Comparison of ENCODE assay signal across 8 cellular contexts in the genomic region with DNA sequence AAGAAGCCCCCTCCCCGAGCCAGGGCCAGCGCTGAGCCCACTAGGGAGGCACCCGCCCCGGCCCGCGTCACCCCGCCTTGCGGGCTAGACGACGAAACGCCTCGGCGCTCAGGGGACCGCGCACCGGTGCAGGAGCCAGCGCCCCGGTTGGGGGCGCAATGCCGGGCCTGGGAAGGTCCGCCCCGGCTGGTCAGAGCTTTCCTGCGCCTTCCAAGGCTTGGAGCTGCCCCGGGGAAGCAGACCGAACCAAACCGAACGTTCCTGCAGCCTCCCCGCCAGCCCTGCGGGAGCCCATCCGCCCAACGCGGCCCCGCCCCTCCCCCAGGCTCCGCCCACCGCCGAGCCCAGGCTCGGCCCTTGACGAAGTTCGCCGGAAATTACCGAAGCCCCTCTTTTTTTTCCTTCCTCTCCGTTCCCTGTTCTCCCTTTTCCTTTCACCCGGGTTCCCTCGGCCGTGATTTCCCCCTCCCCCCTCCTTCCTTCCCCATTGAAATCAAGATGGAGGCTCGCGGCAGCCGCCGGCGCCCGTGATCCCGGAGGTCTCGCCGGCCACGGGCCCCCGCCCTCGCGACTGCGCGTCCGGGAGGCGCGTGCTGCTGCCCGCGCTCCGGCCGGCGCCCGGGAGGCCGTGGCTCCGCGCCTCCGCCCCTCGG. TPM values are rescaled to one million over a fixed set of nuclear protein-coding genes. Genes with fewer than 3 reads are reported as not detected.
A peak's percentile ranks its signal among the peaks of the same experiment; 100 is the strongest.
DNase-seq lines count a peak whose midpoint lies in the region; ATAC-seq and TF ChIP-seq lines count a peak whose summit lies in the region.

TRIO (plus strand) TSS at position 487 of the 653 bp plus-strand sequence. CDS start 384 bp downstream, outside the sequence.

- peak; percentile 48 for ATAC-seq in GM21515 (IDR thresholded peaks at IDR 0.05; ENCODE audit: unreplicated experiment)
- peak; percentile 79 for ATAC-seq in activated T-helper 17 cell treated with anti-CD3 and anti-CD28 coated beads, Interleukin-2, amount 50 U/mL, for 72 hours (replicated peaks)
- ATAC-seq in natural killer cell: peak; percentile 64 to 83 (median 71)

- H3K36me3 Mint-ChIP-seq in activated T-helper 17 cell treated with anti-CD3 and anti-CD28 coated beads, Interleukin-2, amount 50 U/mL, for 72 hours (ENCODE audit: low read depth): peaks cover 5% of the 10 kb centered on the region
- no peaks in the 10 kb centered on the region for H3K36me3 Mint-ChIP-seq in natural killer cell

- intact Hi-C loops in natural killer cell (cut with micrococcal nuclease): no loop called here

- peak; percentile 64 for TF ChIP-seq CTCF in natural killer cell (IDR thresholded peaks at IDR 0.05)

- H3K4me3 Mint-ChIP-seq in activated T-helper 17 cell treated with anti-CD3 and anti-CD28 coated beads, Interleukin-2, amount 50 U/mL, for 72 hours: peak within 1 kb of the TSS; percentile 76
- H3K4me3 Mint-ChIP-seq in natural killer cell: peak within 1 kb of the TSS; percentile 92

- peaks cover 39% of the 10 kb centered on the region for H3K27me3 Mint-ChIP-seq in activated T-helper 17 cell treated with anti-CD3 and anti-CD28 coated beads, Interleukin-2, amount 50 U/mL, for 72 hours
- peaks cover 15 to 18% of the 10 kb centered on the region in 2 donors for H3K27me3 Mint-ChIP-seq in natural killer cell (ENCODE audit: low read depth in 2 of 2)

- DNase-seq in DMS 273 treated with DMSO at 0.1 percent for 48 hours (lab: John Stamatoyannopoulos, UW) (peak; percentile 83), HuH-7.5 (ENCODE audit: low spot score) (peak; percentile 89), fibroblast of peridontal ligament (ENCODE audit: extremely low read depth) (peak; percentile 93), natural killer cell (peak; percentile 85)
- peak; percentile 39 to 80 (median 69) for DNase-seq in stimulated activated naive CD4-positive, alpha-beta T cell (lab: John Stamatoyannopoulos, UW)

- H3K9me3 Mint-ChIP-seq in activated T-helper 17 cell treated with anti-CD3 and anti-CD28 coated beads, Interleukin-2, amount 50 U/mL, for 72 hours: no peaks in the 10 kb centered on the region
- no peaks in the 10 kb centered on the region for H3K9me3 Mint-ChIP-seq in natural killer cell

- peaks cover 5% of the 10 kb centered on the region for H3K4me1 Mint-ChIP-seq in activated T-helper 17 cell treated with anti-CD3 and anti-CD28 coated beads, Interleukin-2, amount 50 U/mL, for 72 hours
- peaks cover 13 to 22% of the 10 kb centered on the region in 2 donors for H3K4me1 Mint-ChIP-seq in natural killer cell

- H3K27ac Mint-ChIP-seq in activated T-helper 17 cell treated with anti-CD3 and anti-CD28 coated beads, Interleukin-2, amount 50 U/mL, for 72 hours: no peak within 1 kb of the TSS
- peak within 1 kb of the TSS; percentile 78 to 84 for H3K27ac Mint-ChIP-seq in natural killer cell

TF ChIP-seq in PFSK-1, 5 proteins besides CTCF, POLR2A, EP300 and RAD21:
- TF ChIP-seq TAF1 (IDR thresholded peaks at IDR 0.05; ENCODE audit: borderline replicate concordance, insufficient read depth, low read length): peak; percentile 87; the same call in 1 of the 2 replicates
- peak; percentile 69 for TF ChIP-seq FOXP2 (optimal IDR thresholded peaks at IDR 0.05; ENCODE audit: borderline replicate concordance, extremely low read depth, extremely low read length, insufficient read depth)
- TF ChIP-seq POLR2AphosphoS5 (IDR thresholded peaks at IDR 0.05; ENCODE audit: low read depth, low read length): peak; percentile 76
- TF ChIP-seq, protein P1, sequence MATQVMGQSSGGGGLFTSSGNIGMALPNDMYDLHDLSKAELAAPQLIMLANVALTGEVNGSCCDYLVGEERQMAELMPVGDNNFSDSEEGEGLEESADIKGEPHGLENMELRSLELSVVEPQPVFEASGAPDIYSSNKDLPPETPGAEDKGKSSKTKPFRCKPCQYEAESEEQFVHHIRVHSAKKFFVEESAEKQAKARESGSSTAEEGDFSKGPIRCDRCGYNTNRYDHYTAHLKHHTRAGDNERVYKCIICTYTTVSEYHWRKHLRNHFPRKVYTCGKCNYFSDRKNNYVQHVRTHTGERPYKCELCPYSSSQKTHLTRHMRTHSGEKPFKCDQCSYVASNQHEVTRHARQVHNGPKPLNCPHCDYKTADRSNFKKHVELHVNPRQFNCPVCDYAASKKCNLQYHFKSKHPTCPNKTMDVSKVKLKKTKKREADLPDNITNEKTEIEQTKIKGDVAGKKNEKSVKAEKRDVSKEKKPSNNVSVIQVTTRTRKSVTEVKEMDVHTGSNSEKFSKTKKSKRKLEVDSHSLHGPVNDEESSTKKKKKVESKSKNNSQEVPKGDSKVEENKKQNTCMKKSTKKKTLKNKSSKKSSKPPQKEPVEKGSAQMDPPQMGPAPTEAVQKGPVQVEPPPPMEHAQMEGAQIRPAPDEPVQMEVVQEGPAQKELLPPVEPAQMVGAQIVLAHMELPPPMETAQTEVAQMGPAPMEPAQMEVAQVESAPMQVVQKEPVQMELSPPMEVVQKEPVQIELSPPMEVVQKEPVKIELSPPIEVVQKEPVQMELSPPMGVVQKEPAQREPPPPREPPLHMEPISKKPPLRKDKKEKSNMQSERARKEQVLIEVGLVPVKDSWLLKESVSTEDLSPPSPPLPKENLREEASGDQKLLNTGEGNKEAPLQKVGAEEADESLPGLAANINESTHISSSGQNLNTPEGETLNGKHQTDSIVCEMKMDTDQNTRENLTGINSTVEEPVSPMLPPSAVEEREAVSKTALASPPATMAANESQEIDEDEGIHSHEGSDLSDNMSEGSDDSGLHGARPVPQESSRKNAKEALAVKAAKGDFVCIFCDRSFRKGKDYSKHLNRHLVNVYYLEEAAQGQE (IDR thresholded peaks at IDR 0.05; ENCODE audit: insufficient read depth in 1 of 2, low read depth in 2 of 2, low read length in 2 of 2): no peak
- TF ChIP-seq SIN3A (IDR thresholded peaks at IDR 0.05; ENCODE audit: borderline replicate concordance, insufficient read depth, low read length): peak; percentile 79; the same call in 1 of the 2 replicates
TF ChIP-seq in PFSK-1: peak in this region for 4.

RNA-seq across cellular contexts. Expression of gene TRIO, which starts in this region (rescaled TPM):
- polyA plus RNA-seq in PFSK-1 (2012; ENCODE audit: insufficient read length, low read depth): 72.7 TPM
- 10 to 100 TPM; 13.6 to 21.5 TPM for total RNA-seq in activated T-helper 17 cell treated with anti-CD3 and anti-CD28 coated beads, Interleukin-2, amount 50 U/mL, for 72 hours
- total RNA-seq in natural killer cell: 100 to 1,000 TPM in 1 of 3 donors, 10 to 100 TPM in 2; 84.6 to 136 (median 94.3) TPM

Comparison
In these comparisons a context has a peak if more than half of its experiments do, and no peak if none do; other contexts are left out.
1. Peak in every context shown above with its lines: DNase-seq and ATAC-seq.